26 cellular contexts compared by ENCODE assay signal in genomic region chrX:147191361-147191760, GRCh38.
DNase-seq lines count a peak whose midpoint lies in the region; ATAC-seq and TF ChIP-seq lines count a peak whose summit lies in the region.
"Had no signal": no experiment of that assay in that cellular context is flagged by ENCODE, and none has a peak within 500 bp of the region (broad histone marks: within the 10 kb centered on the region; RNA-seq: fewer than 3 reads in every experiment).

No MANE protein-coding gene starts in this region.

- peaks cover 10% of the 10 kb centered on the region for H3K9me3 ChIP-seq in DND-41 (ENCODE audit: insufficient read depth, low read length, severe bottlenecking)
- no peaks in the 10 kb centered on the region for H3K9me3 ChIP-seq in upper lobe of right lung
- H3K9me3 ChIP-seq: A549, BE2C, Caco-2 had no signal

- DNase-seq in DND-41, result peak; percentile 32
- no peak for DNase-seq in upper lobe of right lung
- DNase-seq: 8988T; ACHN; AML-193; BE2C; C1 segment of cervical spinal cord; Caco-2; Calu3; CD4-positive, alpha-beta memory T cell; CD4-positive, alpha-beta T cell; CD4-positive, CD25-positive, alpha-beta regulatory T cell; CD8-positive, alpha-beta memory T cell; CD8-positive, alpha-beta T cell; COR-L47; DMS 273 treated with DMSO at 0.1 percent for 48 hours; DMS153; DMS53; DMS79; DMS79 treated with DMSO at 0.1 percent for 48 hours; EL had no signal

- TF ChIP-seq CTCF in DND-41 (IDR thresholded peaks at IDR 0.05; ENCODE audit: borderline replicate concordance, extremely low read depth, low read length, poor library complexity, severe bottlenecking) (no peak), upper lobe of right lung (IDR thresholded peaks at IDR 0.05) (no peak)

- H3K4me3 ChIP-seq in DND-41 (ENCODE audit: low read depth in 1 of 2, low read length in 2 of 2), result no peak overlapping the region
- no peak overlapping the region for H3K4me3 ChIP-seq in upper lobe of right lung
- H3K4me3 ChIP-seq: A549; BLaER1; BLaER1 treated with 17β-estradiol and CSF1 and Interleukin-3, amounts not matched to agents 10 nM and 100 nM had no signal

- no peaks in the 10 kb centered on the region for H3K79me2 ChIP-seq in DND-41 (ENCODE audit: insufficient read depth, low read length)

- peak; percentile 93 for ATAC-seq in DND-41 (ENCODE audit: insufficient read depth, low read depth)
- no peak for ATAC-seq in upper lobe of right lung
- ATAC-seq: A549; CD8-positive, alpha-beta T cell had no signal

- H3K27me3 ChIP-seq in DND-41 (ENCODE audit: insufficient read depth, low read length, poor library complexity) (no peaks in the 10 kb centered on the region), upper lobe of right lung (no peaks in the 10 kb centered on the region)
- H3K27me3 ChIP-seq: BE2C had no signal

- H3K27ac ChIP-seq in DND-41 (ENCODE audit: low read length) (peak overlapping the region; percentile 82), upper lobe of right lung (no peak overlapping the region)
- H3K27ac ChIP-seq: 22Rv1; A549; BLaER1; BLaER1 treated with 17β-estradiol and CSF1 and Interleukin-3, amounts not matched to agents 10 nM and 100 nM; C4-2B had no signal

- H3K36me3 ChIP-seq in DND-41 (ENCODE audit: insufficient read depth, low read length) (no peaks in the 10 kb centered on the region), upper lobe of right lung (no peaks in the 10 kb centered on the region)
- H3K36me3 ChIP-seq: BE2C; BLaER1; BLaER1 treated with 17β-estradiol and CSF1 and Interleukin-3, amounts not matched to agents 10 nM and 100 nM had no signal

- intact Hi-C loops in upper lobe of right lung (cut with DNase I), result no loop called here

- peaks cover 24% of the 10 kb centered on the region for H3K4me1 ChIP-seq in DND-41 (ENCODE audit: insufficient read depth, low read length)
- H3K4me1 ChIP-seq in upper lobe of right lung, result no peaks in the 10 kb centered on the region
- H3K4me1 ChIP-seq: A549; BE2C; BLaER1; BLaER1 treated with 17β-estradiol and CSF1 and Interleukin-3, amounts not matched to agents 10 nM and 100 nM; Caco-2 had no signal

- peak overlapping the region; percentile 26; the same call in 1 of the 2 replicates for H3K4me2 ChIP-seq in DND-41 (ENCODE audit: insufficient read depth, low read length)
- H3K4me2 ChIP-seq: A549; BLaER1; BLaER1 treated with 17β-estradiol and CSF1 and Interleukin-3, amounts not matched to agents 10 nM and 100 nM had no signal

- no peaks in the 10 kb centered on the region for H4K20me1 ChIP-seq in DND-41 (ENCODE audit: insufficient read depth, low read length)
- H4K20me1 ChIP-seq: BLaER1; BLaER1 treated with 17β-estradiol and CSF1 and Interleukin-3, amounts not matched to agents 10 nM and 100 nM had no signal

- no peak overlapping the region for H2AFZ ChIP-seq in DND-41 (ENCODE audit: low read depth, low read length)

- no peak overlapping the region for H3K9ac ChIP-seq in DND-41 (ENCODE audit: low read depth, low read length)
- H3K9ac ChIP-seq: BLaER1; BLaER1 treated with 17β-estradiol and CSF1 and Interleukin-3, amounts not matched to agents 10 nM and 100 nM had no signal
